Comparison of ENCODE assay signal across 8 cellular contexts in genomic region chr9:136345281-136346156, GRCh38. TPM values are rescaled to one million over a fixed set of nuclear protein-coding genes. Genes with fewer than 3 reads are reported as not detected.
DNase-seq lines count a peak whose midpoint lies in the region; ATAC-seq and TF ChIP-seq lines count a peak whose summit lies in the region.

No MANE protein-coding gene starts in this region.

- H3K4me3 Mint-ChIP-seq in stimulated activated naive B cell treated with anti-CD40 and anti-IgM and Interleukin-4, amounts not matched to agents 10 μg/mL and 1 μg/mL and 100 μg/mL, for 72 hours: no peak overlapping the region

- TF ChIP-seq CTCF in cardiac fibroblast (IDR thresholded peaks at IDR 0.05; ENCODE audit: low read depth, low read length): peak; percentile 72

- DNase-seq in HT-29 (ENCODE audit: low spot score): peak; percentile 74
- DNase-seq in cardiac fibroblast (ENCODE audit: low read depth in 2 of 2): peak; percentile 48 to 53
- DNase-seq in islet precursor cell: peak; percentile 92
- DNase-seq in substantia nigra (lab: John Stamatoyannopoulos, UW): peak; percentile 27 to 94 (median 81)
- DNase-seq in stimulated activated naive B cell treated with anti-CD40 and anti-IgM and Interleukin-4, amounts not matched to agents 10 μg/mL and 1 μg/mL and 100 μg/mL, for 72 hours: no peak

- ATAC-seq in stimulated activated naive B cell treated with anti-CD40 and anti-IgM and Interleukin-4, amounts not matched to agents 10 μg/mL and 1 μg/mL and 100 μg/mL, for 72 hours (replicated peaks): no peak
- ATAC-seq in GM18498 (IDR thresholded peaks at IDR 0.05; ENCODE audit: unreplicated experiment): no peak
- ATAC-seq in HG03469 (IDR thresholded peaks at IDR 0.05; ENCODE audit: unreplicated experiment): no peak
- no peak for ATAC-seq in HG03045 (IDR thresholded peaks at IDR 0.05; ENCODE audit: unreplicated experiment)

- H3K27ac ChIP-seq in substantia nigra (ENCODE audit: low read depth, low read length, poor library complexity, severe bottlenecking): peak overlapping the region; percentile 90

- H3K27me3 Mint-ChIP-seq in stimulated activated naive B cell treated with anti-CD40 and anti-IgM and Interleukin-4, amounts not matched to agents 10 μg/mL and 1 μg/mL and 100 μg/mL, for 72 hours: no peaks in the 10 kb centered on the region

- peak overlapping the region in 1 of 2 donors; percentile 1 for H3K4me3 ChIP-seq in cardiac fibroblast (replicated peaks in 1 of 2; ENCODE audit: low read depth in 2 of 2, low read length in 2 of 2)

- no peaks in the 10 kb centered on the region for H3K36me3 Mint-ChIP-seq in stimulated activated naive B cell treated with anti-CD40 and anti-IgM and Interleukin-4, amounts not matched to agents 10 μg/mL and 1 μg/mL and 100 μg/mL, for 72 hours

- no peaks in the 10 kb centered on the region for H3K9me3 Mint-ChIP-seq in stimulated activated naive B cell treated with anti-CD40 and anti-IgM and Interleukin-4, amounts not matched to agents 10 μg/mL and 1 μg/mL and 100 μg/mL, for 72 hours

- no peak overlapping the region for H3K27ac Mint-ChIP-seq in stimulated activated naive B cell treated with anti-CD40 and anti-IgM and Interleukin-4, amounts not matched to agents 10 μg/mL and 1 μg/mL and 100 μg/mL, for 72 hours

- H3K4me1 Mint-ChIP-seq in stimulated activated naive B cell treated with anti-CD40 and anti-IgM and Interleukin-4, amounts not matched to agents 10 μg/mL and 1 μg/mL and 100 μg/mL, for 72 hours: peaks cover 0 to 6% of the 10 kb centered on the region in 2 donors

RNA-seq across cellular contexts. Expression of gene DNLZ, which starts 18.0 kb away (rescaled TPM):
- total RNA-seq in HT-29 (2014; rRNA removed; shearing (Covaris generic)): 78.9 and 82.3 TPM in 2 replicates

RNA-seq across cellular contexts. Expression of gene GPSM1, which starts 18.2 kb away (rescaled TPM):
- 1.4 TPM in 2 replicates for total RNA-seq in HT-29 (2014; rRNA removed; shearing (Covaris generic))

RNA-seq across cellular contexts. Expression of gene CARD9, which starts 27.9 kb away (rescaled TPM):
- total RNA-seq in HT-29 (2014; rRNA removed; shearing (Covaris generic)): 98.9 and 116 TPM in 2 replicates

RNA-seq across cellular contexts. Expression of gene CCDC187, which starts 41.6 kb away (rescaled TPM):
- total RNA-seq in HT-29 (2014; rRNA removed; shearing (Covaris generic)): 2.5 TPM in 2 replicates

RNA-seq across cellular contexts. Expression of gene SNAPC4, which starts 54.5 kb away (rescaled TPM):
- 19.0 and 21.0 TPM in 2 replicates for total RNA-seq in HT-29 (2014; rRNA removed; shearing (Covaris generic))
